In genomic region chr12:95203477-95203843, GRCh38 we compare ENCODE assay signal across 15 cellular contexts. TPM values are rescaled to one million over a fixed set of nuclear protein-coding genes. Genes with fewer than 3 reads are reported as not detected.
DNase-seq lines count a peak whose midpoint lies in the region; ATAC-seq, FAIRE-seq and TF ChIP-seq lines count a peak whose summit lies in the region.
"Had no signal": no experiment of that assay in that cellular context is flagged by ENCODE, and none has a peak within 500 bp of the region (broad histone marks: within the 10 kb centered on the region; RNA-seq: fewer than 3 reads in every experiment).

No MANE protein-coding gene starts in this region.

- H3K9ac ChIP-seq in astrocyte (ENCODE audit: low read length) (peak overlapping the region; percentile 79), subcutaneous abdominal adipose tissue (ENCODE audit: low read length in 5 of 5) (peak overlapping the region in 1 of 5 donors; percentile 39)

- FAIRE-seq in astrocyte (lab: Jason Lieb, UNC) = no peak

- no peak overlapping the region for H2AFZ ChIP-seq in astrocyte (ENCODE audit: low read depth, low read length)

- no peak for TF ChIP-seq POLR2A in erythroblast (IDR thresholded peaks at IDR 0.05; ENCODE audit: low read length)

- H3K27ac ChIP-seq in astrocyte (ENCODE audit: low read depth, low read length) (peak overlapping the region; percentile 95), subcutaneous abdominal adipose tissue (ENCODE audit: low read depth, low read length) (peak overlapping the region; percentile 8)

- peaks cover 57% of the 10 kb centered on the region for H3K79me2 ChIP-seq in astrocyte (ENCODE audit: insufficient read depth, low read length)

- DNase-seq in HFFc6 (no peak), astrocyte (ENCODE audit: low read depth) (no peak), iris pigment epithelial cell (ENCODE audit: low read depth) (peak; percentile 27), erythroblast (lab: John Stamatoyannopoulos, UW) (no peak)
- DNase-seq in activated CD4-positive, alpha-beta memory T cell treated with anti-CD3 and anti-CD28 coated beads, Interleukin-2, amount 10 ng/mL, durations not matched to agents 7 days and 5 days = no peak
- no peak for DNase-seq in activated CD4-positive, CD25-positive, alpha-beta regulatory T cell (lab: John Stamatoyannopoulos, UW)
- DNase-seq: activated CD8-positive, alpha-beta T cell treated with anti-CD3 and anti-CD28 coated beads, Interleukin-2, amount 10 ng/mL, durations not matched to agents 7 days and 5 days; activated naive CD4-positive, alpha-beta T cell treated with anti-CD3 and anti-CD28 coated beads for 36 hours; CD4-positive, alpha-beta memory T cell; lower lobe of right lung; NCI-H2227 treated with DMSO at 0.1 percent for 48 hours; stimulated activated CD4-positive, alpha-beta T cell treated with anti-CD3 and anti-CD28 coated beads, Interleukin-1b, Interleukin-23, amount 100 ng/mL, for 48 hours had no signal

- POLR2A ChIA-PET in activated CD4-positive, alpha-beta memory T cell treated with anti-CD3 and anti-CD28 coated beads, Interleukin-2, amount 10 ng/mL, durations not matched to agents 7 days and 5 days (lab: Charles Lee) = no interaction called here

- H3K27ac Mint-ChIP-seq in HFFc6 (peak overlapping the region; percentile 95), astrocyte (ENCODE audit: unreplicated experiment) (peak overlapping the region; percentile 95)
- no peak overlapping the region for H3K27ac Mint-ChIP-seq in activated CD4-positive, alpha-beta memory T cell treated with anti-CD3 and anti-CD28 coated beads, Interleukin-2, amount 10 ng/mL, durations not matched to agents 7 days and 5 days
- H3K27ac Mint-ChIP-seq: activated CD8-positive, alpha-beta T cell treated with anti-CD3 and anti-CD28 coated beads, Interleukin-2, amount 10 ng/mL, durations not matched to agents 7 days and 5 days; activated naive CD4-positive, alpha-beta T cell treated with anti-CD3 and anti-CD28 coated beads for 36 hours; CD4-positive, alpha-beta memory T cell had no signal

- H3K36me3 Mint-ChIP-seq in HFFc6 (ENCODE audit: low read depth) (peaks cover 8% of the 10 kb centered on the region; the same call in 1 of the 2 replicates), astrocyte (ENCODE audit: low read depth, unreplicated experiment) (peaks cover 1% of the 10 kb centered on the region)
- H3K36me3 Mint-ChIP-seq in activated CD4-positive, alpha-beta memory T cell treated with anti-CD3 and anti-CD28 coated beads, Interleukin-2, amount 10 ng/mL, durations not matched to agents 7 days and 5 days (ENCODE audit: low read depth) = no peaks in the 10 kb centered on the region
- H3K36me3 Mint-ChIP-seq: CD4-positive, alpha-beta memory T cell had no signal

- H3K4me1 ChIP-seq in astrocyte (ENCODE audit: insufficient read depth, low read length) (peaks cover 42% of the 10 kb centered on the region), subcutaneous abdominal adipose tissue (ENCODE audit: control insufficient read depth in 5 of 5, insufficient read depth in 5 of 5, low read length in 5 of 5) (peaks cover 3 to 52% (median 33%) of the 10 kb centered on the region in 5 donors)

- H3K36me3 ChIP-seq in astrocyte (ENCODE audit: insufficient read depth, low read length) (no peaks in the 10 kb centered on the region), subcutaneous abdominal adipose tissue (ENCODE audit: control insufficient read depth in 5 of 5, insufficient read depth in 5 of 5, low read length in 5 of 5) (no peaks in the 10 kb centered on the region)
- H3K36me3 ChIP-seq: lower lobe of right lung had no signal

- H3K9me3 ChIP-seq in astrocyte (ENCODE audit: insufficient read depth, low read depth, low read length) = no peaks in the 10 kb centered on the region
- no peaks in the 10 kb centered on the region for H3K9me3 ChIP-seq in subcutaneous abdominal adipose tissue (ENCODE audit: control insufficient read depth in 5 of 5, low read length in 5 of 5)
- H3K9me3 ChIP-seq: lower lobe of right lung had no signal

- H3K27me3 ChIP-seq in astrocyte (ENCODE audit: insufficient read depth, low read length) (no peaks in the 10 kb centered on the region), subcutaneous abdominal adipose tissue (ENCODE audit: control insufficient read depth in 5 of 5, insufficient read depth in 4 of 5, low read length in 5 of 5) (no peaks in the 10 kb centered on the region)

- H3K9me3 Mint-ChIP-seq in HFFc6 (no peaks in the 10 kb centered on the region), astrocyte (ENCODE audit: unreplicated experiment) (no peaks in the 10 kb centered on the region)
- no peaks in the 10 kb centered on the region for H3K9me3 Mint-ChIP-seq in activated CD4-positive, alpha-beta memory T cell treated with anti-CD3 and anti-CD28 coated beads, Interleukin-2, amount 10 ng/mL, durations not matched to agents 7 days and 5 days
- H3K9me3 Mint-ChIP-seq: activated naive CD4-positive, alpha-beta T cell treated with anti-CD3 and anti-CD28 coated beads for 36 hours; CD4-positive, alpha-beta memory T cell had no signal

- H3K4me3 ChIP-seq in astrocyte (ENCODE audit: insufficient read depth, low read depth, low read length) (no peak overlapping the region), subcutaneous abdominal adipose tissue (ENCODE audit: low read depth in 1 of 5, low read length in 5 of 5) (no peak overlapping the region)
- H3K4me3 ChIP-seq: coronary artery, lower lobe of right lung had no signal

- peak overlapping the region; percentile 86 for H3K4me2 ChIP-seq in astrocyte (ENCODE audit: low read length)

- H4K20me1 ChIP-seq in astrocyte (ENCODE audit: insufficient read depth, low read length) = no peaks in the 10 kb centered on the region

- CTCF ChIA-PET in activated CD4-positive, alpha-beta memory T cell treated with anti-CD3 and anti-CD28 coated beads, Interleukin-2, amount 10 ng/mL, durations not matched to agents 7 days and 5 days (lab: Charles Lee) = no interaction called here

- H3K27me3 Mint-ChIP-seq in HFFc6 (ENCODE audit: insufficient read depth) = no peaks in the 10 kb centered on the region; the same call in 1 of the 2 replicates
- H3K27me3 Mint-ChIP-seq in astrocyte (ENCODE audit: low read depth, unreplicated experiment) = no peaks in the 10 kb centered on the region
- no peaks in the 10 kb centered on the region for H3K27me3 Mint-ChIP-seq in activated CD4-positive, alpha-beta memory T cell treated with anti-CD3 and anti-CD28 coated beads, Interleukin-2, amount 10 ng/mL, durations not matched to agents 7 days and 5 days

- ATAC-seq in GM19452 (IDR thresholded peaks at IDR 0.05; ENCODE audit: unreplicated experiment) = no peak
- ATAC-seq: activated CD8-positive, alpha-beta T cell treated with anti-CD3 and anti-CD28 coated beads, Interleukin-2, amount 10 ng/mL, durations not matched to agents 7 days and 5 days had no signal

- H3K4me1 Mint-ChIP-seq in HFFc6 (ENCODE audit: low read depth) (peaks cover 72% of the 10 kb centered on the region), astrocyte (ENCODE audit: low read depth, unreplicated experiment) (peaks cover 65% of the 10 kb centered on the region)
- peaks cover 1% of the 10 kb centered on the region for H3K4me1 Mint-ChIP-seq in activated CD4-positive, alpha-beta memory T cell treated with anti-CD3 and anti-CD28 coated beads, Interleukin-2, amount 10 ng/mL, durations not matched to agents 7 days and 5 days
- H3K4me1 Mint-ChIP-seq: CD4-positive, alpha-beta memory T cell had no signal

- H3K4me3 Mint-ChIP-seq in HFFc6 = peak overlapping the region; percentile 29
- peak overlapping the region; percentile 9 for H3K4me3 Mint-ChIP-seq in astrocyte (ENCODE audit: unreplicated experiment)
- H3K4me3 Mint-ChIP-seq in activated CD4-positive, alpha-beta memory T cell treated with anti-CD3 and anti-CD28 coated beads, Interleukin-2, amount 10 ng/mL, durations not matched to agents 7 days and 5 days = no peak overlapping the region
- H3K4me3 Mint-ChIP-seq: activated CD8-positive, alpha-beta T cell treated with anti-CD3 and anti-CD28 coated beads, Interleukin-2, amount 10 ng/mL, durations not matched to agents 7 days and 5 days; activated naive CD4-positive, alpha-beta T cell treated with anti-CD3 and anti-CD28 coated beads for 36 hours; CD4-positive, alpha-beta memory T cell had no signal

- no peak for TF ChIP-seq CTCF in HFFc6 (IDR thresholded peaks at IDR 0.05)
- TF ChIP-seq CTCF in astrocyte (IDR thresholded peaks at IDR 0.05; ENCODE audit: insufficient read depth, low read depth, low read length) = no peak

RNA-seq across cellular contexts. Expression of gene FGD6, which starts 13.8 kb away (rescaled TPM):
- 1 to 10 TPM; 5.5 to 6.6 (median 6.0) TPM for total RNA-seq in HFFc6 (2021; fragmentation: NEBNext Ultra II Directional; extraction: Animal tissue kit (Norgen Biotek cat#: 25700))
- total RNA-seq in astrocyte = 25.3 and 26.5 TPM in 2 replicates
- under 1 TPM; 0.45 to 0.71 TPM for total RNA-seq in activated CD4-positive, alpha-beta memory T cell treated with anti-CD3 and anti-CD28 coated beads, Interleukin-2, amount 10 ng/mL, durations not matched to agents 7 days and 5 days

RNA-seq across cellular contexts. Expression of gene VEZT, which starts 14.1 kb away (rescaled TPM):
- 10 to 100 TPM; 61.8 to 69.0 (median 66.2) TPM for total RNA-seq in HFFc6 (2021; fragmentation: NEBNext Ultra II Directional; extraction: Animal tissue kit (Norgen Biotek cat#: 25700))
- 106 and 107 TPM in 2 replicates for total RNA-seq in astrocyte
- total RNA-seq in activated CD4-positive, alpha-beta memory T cell treated with anti-CD3 and anti-CD28 coated beads, Interleukin-2, amount 10 ng/mL, durations not matched to agents 7 days and 5 days = 10 to 100 TPM; 35.7 to 38.4 TPM
